8 cellular contexts compared by ENCODE assay signal in the genomic region with DNA sequence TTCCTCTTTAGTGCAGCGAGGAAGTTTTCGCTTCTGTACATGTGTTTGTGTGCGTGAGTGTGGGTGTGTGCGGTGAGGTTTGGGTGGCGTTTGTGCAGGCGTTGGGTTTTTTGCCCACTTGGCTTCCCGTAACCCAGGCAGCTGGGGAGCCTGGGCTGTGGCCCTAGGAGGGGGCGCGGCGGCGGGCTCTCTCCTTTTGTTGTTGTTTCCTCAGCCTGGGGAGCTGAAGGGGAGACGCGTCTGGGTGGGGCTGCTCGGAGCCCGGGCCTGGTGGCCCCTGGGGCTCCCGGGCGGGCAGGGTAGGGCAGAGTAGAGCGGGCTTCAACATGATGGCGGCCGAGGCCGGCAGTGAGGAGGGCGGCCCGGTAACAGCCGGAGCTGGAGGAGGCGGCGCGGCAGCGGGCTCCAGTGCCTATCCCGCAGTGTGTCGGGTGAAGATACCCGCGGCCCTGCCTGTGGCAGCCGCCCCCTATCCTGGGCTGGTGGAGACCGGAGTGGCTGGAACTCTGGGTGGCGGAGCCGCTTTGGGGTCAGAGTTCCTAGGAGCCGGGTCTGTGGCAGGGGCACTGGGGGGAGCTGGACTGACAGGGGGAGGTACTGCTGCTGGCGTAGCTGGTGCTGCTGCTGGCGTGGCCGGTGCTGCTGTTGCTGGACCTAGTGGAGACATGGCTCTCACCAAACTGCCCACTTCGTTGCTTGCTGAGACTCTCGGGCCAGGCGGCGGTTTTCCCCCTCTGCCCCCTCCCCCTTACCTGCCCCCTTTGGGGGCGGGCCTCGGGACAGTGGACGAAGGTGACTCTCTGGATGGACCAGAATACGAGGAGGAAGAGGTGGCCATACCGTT. TPM values are rescaled to one million over a fixed set of nuclear protein-coding genes. Genes with fewer than 3 reads are reported as not detected.
DNase-seq lines count a peak whose midpoint lies in the region; ATAC-seq and TF ChIP-seq lines count a peak whose summit lies in the region.

No MANE protein-coding gene starts in this region.

- WGBS in right cardiac atrium, result under 1% methylated on average over 49 of the region's 49 CpGs
- WGBS in psoas muscle, 3 donors, result 0% methylated on average over 43 to 49 of the region's 49 CpGs

- H3K4me3 ChIP-seq in right cardiac atrium (ENCODE audit: low read length) (peak overlapping the region; percentile 84), psoas muscle (peak overlapping the region; percentile 92), uterus (peak overlapping the region; percentile 86 to 96)

- ATAC-seq in GM21447 (IDR thresholded peaks at IDR 0.05; ENCODE audit: unreplicated experiment), result peak; percentile 52
- ATAC-seq in right cardiac atrium, result peak; percentile 84 to 86
- ATAC-seq in psoas muscle, result peak; percentile 77 to 84 (median 81)

- H3K36me3 ChIP-seq in psoas muscle (ENCODE audit: insufficient read depth in 1 of 2, low read depth in 1 of 2) (no peaks in the 10 kb centered on the region), uterus (no peaks in the 10 kb centered on the region)

- peak; percentile 54 for DNase-seq in EL
- DNase-seq in HUDEP-2 (lab: John Stamatoyannopoulos, UW; ENCODE audit: unreplicated experiment in 76 of 76), result peak in 59 of 76 experiments; percentile 4 to 78 (median 51)
- DNase-seq in T-helper 1 cell, result peak in 4 of 5 donors; percentile 44 to 62 (median 56)
- DNase-seq in anterior cingulate cortex (lab: John Stamatoyannopoulos, UW), result peak in 57 of 58 donors; percentile 24 to 92 (median 76)
- peak; percentile 70 to 88 (median 87) for DNase-seq in right cardiac atrium
- peak; percentile 70 to 84 for DNase-seq in psoas muscle
- peak; percentile 61 to 66 for DNase-seq in uterus

- H3K27me3 ChIP-seq in right cardiac atrium (ENCODE audit: control insufficient read depth, insufficient read depth) (no peaks in the 10 kb centered on the region), psoas muscle (ENCODE audit: insufficient read depth in 3 of 3, low read length in 2 of 3) (no peaks in the 10 kb centered on the region), uterus (no peaks in the 10 kb centered on the region)

- TF ChIP-seq CTCF in psoas muscle (IDR thresholded peaks at IDR 0.05), result no peak
- no peak for TF ChIP-seq CTCF in uterus (IDR thresholded peaks at IDR 0.05)

- H3K27ac ChIP-seq in right cardiac atrium (ENCODE audit: low read length) (peak overlapping the region; percentile 46), psoas muscle (peak overlapping the region; percentile 86), uterus (peak overlapping the region; percentile 87 to 93)

- H3K4me1 ChIP-seq in right cardiac atrium (ENCODE audit: control insufficient read depth, insufficient read depth, low read length), result no peaks in the 10 kb centered on the region
- peaks cover 11% of the 10 kb centered on the region for H3K4me1 ChIP-seq in psoas muscle
- no peaks in the 10 kb centered on the region for H3K4me1 ChIP-seq in uterus

- no peak for TF ChIP-seq POLR2A in uterus (IDR thresholded peaks at IDR 0.05)

- H3K9me3 ChIP-seq in right cardiac atrium (ENCODE audit: control insufficient read depth, low read length), result no peaks in the 10 kb centered on the region
- no peaks in the 10 kb centered on the region for H3K9me3 ChIP-seq in psoas muscle
- H3K9me3 ChIP-seq in uterus, result no peaks in the 10 kb centered on the region

- intact Hi-C loops in right cardiac atrium (cut with DNase I) (no loop called here), psoas muscle (cut with DNase I) (loop anchor here (5.0 to 10.0 kb wide), 2 partner anchors 144 to 654 kb away; partner anchors contain the start of genes CCNH (in 1 of the 2) and COX7C (in 1 of the 2)), uterus (cut with DNase I; ENCODE audit: low total_unique reads) (no loop called here)

RNA-seq across cellular contexts. Expression of gene RASA1, which starts 0.7 kb away (rescaled TPM):
- 10 to 100 TPM; 16.5 to 21.2 (median 20.5) TPM for total RNA-seq in right cardiac atrium
- polyA plus RNA-seq in right cardiac atrium, result 8.7 TPM
- 10 to 100 TPM; 10.2 to 16.8 (median 12.9) TPM for total RNA-seq in psoas muscle
- 10 to 100 TPM in 1 of 3 donors, 1 to 10 TPM in 2; 5.4 to 14.0 (median 7.7) TPM for polyA plus RNA-seq in psoas muscle
- total RNA-seq in uterus, result 10 to 100 TPM; 25.9 to 59.9 (median 46.3) TPM

Comparison
In these comparisons a context has a peak if more than half of its experiments do, and no peak if none do; other contexts are left out.
1. Peak in every context shown above with its lines: DNase-seq, ATAC-seq, H3K4me3 ChIP-seq and H3K27ac ChIP-seq.
2. intact Hi-C loops: an anchor here in psoas muscle (5.0 to 10.0 kb wide); none called in right cardiac atrium and uterus.